6 cellular contexts compared by ENCODE assay signal in genomic region chr10:133499176-133499575, GRCh38. TPM values are rescaled to one million over a fixed set of nuclear protein-coding genes. Genes with fewer than 3 reads are reported as not detected.
DNase-seq lines count a peak whose midpoint lies in the region.
"Not testable (repeated sequence)": the region's sequence is repeated elsewhere in the genome, so short reads cannot be mapped to it uniquely, and the experiment has no call there.
"Had no signal": no experiment of that assay in that cellular context is flagged by ENCODE, and none has a peak within 500 bp of the region (broad histone marks: within the 10 kb centered on the region; RNA-seq: fewer than 3 reads in every experiment).

No MANE protein-coding gene starts in this region.

- DNase-seq in G401 (ENCODE audit: low spot score) (peak; percentile 96), cerebellar cortex (ENCODE audit: low spot score) (peak; percentile 95), cerebellar nuclear complex (lab: John Stamatoyannopoulos, UW) (peak; percentile 80 to 97), pons (ENCODE audit: low spot score) (peak; percentile 20)

- in situ Hi-C loops in G401 (cut with HindIII; ENCODE audit: low sequenced_read_pairs) = not testable (repeated sequence)

RNA-seq across cellular contexts. Expression of gene CYP2E1, which starts 28.0 kb away (rescaled TPM):
- 0.17 TPM in 1 of 2 replicates, not detected in the other for total RNA-seq in G401 (2014; rRNA removed; shearing (Covaris generic))
- total RNA-seq: A172, Caco-2 had no signal

RNA-seq across cellular contexts. Expression of gene SCART1, which starts 45.4 kb away (rescaled TPM):
- total RNA-seq in G401 (2014; rRNA removed; shearing (Covaris generic)) = 0.10 and 0.18 TPM in 2 replicates
- total RNA-seq: A172 had no signal

Comparison
In these comparisons a context has a peak if more than half of its experiments do, and no peak if none do; other contexts are left out.
1. Peak in every context shown above with its lines: DNase-seq.
2. DNase-seq: peak in every context shown above with its lines; median percentile 96 in G401; 95 in cerebellar cortex; 88 in cerebellar nuclear complex; 20 in pons.